Comparison of ENCODE assay signal across 1 cellular context in genomic region chr1:55079651-55080050, GRCh38.
TF ChIP-seq lines count a peak whose summit lies in the region.

No MANE protein-coding gene starts in this region.

TF ChIP-seq in WTC11, 78 proteins besides CTCF, POLR2A, EP300 and RAD21 (continued from another document):
- TF ChIP-seq, protein P1, sequence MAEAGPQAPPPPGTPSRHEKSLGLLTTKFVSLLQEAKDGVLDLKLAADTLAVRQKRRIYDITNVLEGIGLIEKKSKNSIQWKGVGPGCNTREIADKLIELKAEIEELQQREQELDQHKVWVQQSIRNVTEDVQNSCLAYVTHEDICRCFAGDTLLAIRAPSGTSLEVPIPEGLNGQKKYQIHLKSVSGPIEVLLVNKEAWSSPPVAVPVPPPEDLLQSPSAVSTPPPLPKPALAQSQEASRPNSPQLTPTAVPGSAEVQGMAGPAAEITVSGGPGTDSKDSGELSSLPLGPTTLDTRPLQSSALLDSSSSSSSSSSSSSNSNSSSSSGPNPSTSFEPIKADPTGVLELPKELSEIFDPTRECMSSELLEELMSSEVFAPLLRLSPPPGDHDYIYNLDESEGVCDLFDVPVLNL (CRISPR knock-in tag; IDR thresholded peaks at IDR 0.05; ENCODE audit: borderline replicate concordance, low read depth): no peak
- TF ChIP-seq CBFB (CRISPR knock-in tag; IDR thresholded peaks at IDR 0.05; ENCODE audit: low read depth) (no peak), RORB (CRISPR knock-in tag; IDR thresholded peaks at IDR 0.05) (no peak), ZNF416 (CRISPR knock-in tag; IDR thresholded peaks at IDR 0.05) (no peak), ZNF121 (CRISPR knock-in tag; IDR thresholded peaks at IDR 0.05) (no peak)
- TF ChIP-seq, protein P2, sequence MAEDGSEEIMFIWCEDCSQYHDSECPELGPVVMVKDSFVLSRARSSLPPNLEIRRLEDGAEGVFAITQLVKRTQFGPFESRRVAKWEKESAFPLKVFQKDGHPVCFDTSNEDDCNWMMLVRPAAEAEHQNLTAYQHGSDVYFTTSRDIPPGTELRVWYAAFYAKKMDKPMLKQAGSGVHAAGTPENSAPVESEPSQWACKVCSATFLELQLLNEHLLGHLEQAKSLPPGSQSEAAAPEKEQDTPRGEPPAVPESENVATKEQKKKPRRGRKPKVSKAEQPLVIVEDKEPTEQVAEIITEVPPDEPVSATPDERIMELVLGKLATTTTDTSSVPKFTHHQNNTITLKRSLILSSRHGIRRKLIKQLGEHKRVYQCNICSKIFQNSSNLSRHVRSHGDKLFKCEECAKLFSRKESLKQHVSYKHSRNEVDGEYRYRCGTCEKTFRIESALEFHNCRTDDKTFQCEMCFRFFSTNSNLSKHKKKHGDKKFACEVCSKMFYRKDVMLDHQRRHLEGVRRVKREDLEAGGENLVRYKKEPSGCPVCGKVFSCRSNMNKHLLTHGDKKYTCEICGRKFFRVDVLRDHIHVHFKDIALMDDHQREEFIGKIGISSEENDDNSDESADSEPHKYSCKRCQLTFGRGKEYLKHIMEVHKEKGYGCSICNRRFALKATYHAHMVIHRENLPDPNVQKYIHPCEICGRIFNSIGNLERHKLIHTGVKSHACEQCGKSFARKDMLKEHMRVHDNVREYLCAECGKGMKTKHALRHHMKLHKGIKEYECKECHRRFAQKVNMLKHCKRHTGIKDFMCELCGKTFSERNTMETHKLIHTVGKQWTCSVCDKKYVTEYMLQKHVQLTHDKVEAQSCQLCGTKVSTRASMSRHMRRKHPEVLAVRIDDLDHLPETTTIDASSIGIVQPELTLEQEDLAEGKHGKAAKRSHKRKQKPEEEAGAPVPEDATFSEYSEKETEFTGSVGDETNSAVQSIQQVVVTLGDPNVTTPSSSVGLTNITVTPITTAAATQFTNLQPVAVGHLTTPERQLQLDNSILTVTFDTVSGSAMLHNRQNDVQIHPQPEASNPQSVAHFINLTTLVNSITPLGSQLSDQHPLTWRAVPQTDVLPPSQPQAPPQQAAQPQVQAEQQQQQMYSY (CRISPR knock-in tag; IDR thresholded peaks at IDR 0.05): no peak
